In the genomic region with DNA sequence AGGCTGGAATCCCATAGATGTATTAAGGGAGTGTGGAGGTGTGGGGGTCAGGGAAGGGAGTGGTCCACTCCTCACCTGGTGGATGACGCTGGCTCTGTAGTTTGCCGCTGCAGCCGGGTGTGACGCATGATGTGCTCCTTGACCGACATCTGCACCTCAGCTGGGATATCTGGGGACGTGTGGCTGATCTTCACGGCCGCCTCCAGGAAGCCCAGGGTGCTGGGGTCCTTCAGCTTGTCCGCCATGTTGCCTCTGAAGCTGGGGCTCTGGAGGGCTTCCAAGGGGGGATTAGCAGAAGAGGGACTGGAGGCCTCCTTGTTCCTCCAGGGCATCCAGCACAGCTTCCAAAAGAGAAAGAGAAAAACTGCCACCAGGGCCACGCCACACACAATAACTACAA, we compare ENCODE assay signal across 8 cellular contexts. TPM values are rescaled to one million over a fixed set of nuclear protein-coding genes. Genes with fewer than 3 reads are reported as not detected.
"Had no signal": no experiment of that assay in that cellular context is flagged by ENCODE, and none has a peak within 500 bp of the region (broad histone marks: within the 10 kb centered on the region; RNA-seq: fewer than 3 reads in every experiment).

No MANE protein-coding gene starts in this region.

- ATAC-seq: K562 had no signal

- DNase-seq: GOT3, H7, HCEC 1CT, IMR-90, KG1 had no signal

- H3K4me3 ChIP-seq: K562 had no signal

RNA-seq across cellular contexts. Expression of gene SYT6, which starts 14.1 kb away (rescaled TPM):
- total RNA-seq: H4, HT-29, IMR-90, K562 had no signal
- polyA plus RNA-seq: IMR-90 had no signal
